ENCODE assay signal across 1 cellular context in the genomic region with DNA sequence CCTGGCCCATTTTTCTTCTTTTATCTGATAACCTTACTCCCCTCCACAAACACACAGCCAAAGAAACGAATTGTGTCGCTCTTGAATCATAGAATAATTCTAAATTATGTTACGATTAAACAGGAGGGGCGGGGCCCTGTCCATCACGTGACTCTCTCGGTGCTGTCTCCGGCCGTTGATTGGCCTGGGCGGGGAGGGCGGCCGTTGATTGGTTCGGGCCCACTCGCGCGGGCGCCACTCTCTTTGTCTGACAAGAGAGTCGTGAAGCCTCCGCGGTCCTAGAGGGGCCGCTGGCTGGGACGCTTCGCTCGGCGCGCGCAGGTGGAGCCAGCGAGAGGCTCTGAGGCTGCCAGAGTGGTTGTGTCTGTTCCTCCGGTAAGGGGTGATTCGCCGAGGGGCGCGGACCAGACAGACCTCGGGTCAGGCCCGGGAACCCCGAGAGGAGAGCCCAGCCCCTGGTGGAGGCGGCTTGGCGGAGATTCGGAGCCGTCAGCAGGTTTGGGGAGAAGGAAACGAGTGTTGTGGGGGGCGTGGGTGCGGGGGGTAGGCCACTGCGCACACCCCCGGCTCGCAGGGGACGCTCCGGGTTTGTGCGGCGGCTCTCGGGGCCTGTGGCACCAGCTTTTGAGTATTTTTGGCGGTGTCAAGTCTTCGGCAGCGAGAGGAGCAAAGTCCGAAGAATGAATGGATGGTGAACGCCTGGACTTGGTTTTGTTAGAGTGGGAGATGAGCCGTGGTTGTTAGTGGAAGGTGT.
TF ChIP-seq lines count a peak whose summit lies in the region.

TSS of gene ZNF789 (plus strand) at position 330 of the 754 bp plus-strand sequence. CDS start 3,567 bp downstream, outside the sequence.

TF ChIP-seq in K562, 482 proteins besides CTCF, POLR2A, EP300 and RAD21 (continued from another document and continues in another):
- peak; percentile 44 to 84 for TF ChIP-seq E2F6 (IDR thresholded peaks at IDR 0.05; ENCODE audit: borderline replicate concordance in 1 of 2, extremely low read depth in 1 of 2, insufficient read depth in 1 of 2, insufficient read length in 1 of 2, low read depth in 1 of 2, low read length in 1 of 2, poor library complexity in 1 of 2, severe bottlenecking in 1 of 2)
- peak; percentile 94 for TF ChIP-seq CXXC5 (CRISPR knock-in tag; IDR thresholded peaks at IDR 0.05)
- peak; percentile 89 for TF ChIP-seq CCNT2 (IDR thresholded peaks at IDR 0.05; ENCODE audit: borderline replicate concordance, extremely low read depth, insufficient read length, low read depth, low read length)
- TF ChIP-seq, protein P1, sequence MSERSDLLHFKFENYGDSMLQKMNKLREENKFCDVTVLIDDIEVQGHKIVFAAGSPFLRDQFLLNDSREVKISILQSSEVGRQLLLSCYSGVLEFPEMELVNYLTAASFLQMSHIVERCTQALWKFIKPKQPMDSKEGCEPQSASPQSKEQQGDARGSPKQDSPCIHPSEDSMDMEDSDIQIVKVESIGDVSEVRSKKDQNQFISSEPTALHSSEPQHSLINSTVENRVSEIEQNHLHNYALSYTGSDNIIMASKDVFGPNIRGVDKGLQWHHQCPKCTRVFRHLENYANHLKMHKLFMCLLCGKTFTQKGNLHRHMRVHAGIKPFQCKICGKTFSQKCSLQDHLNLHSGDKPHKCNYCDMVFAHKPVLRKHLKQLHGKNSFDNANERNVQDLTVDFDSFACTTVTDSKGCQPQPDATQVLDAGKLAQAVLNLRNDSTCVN (CRISPR knock-in tag; IDR thresholded peaks at IDR 0.05): 0 out of 2 replicates have a peak, but pooled peaks have one; percentile 77
- peak; percentile 85 for TF ChIP-seq NFRKB (IDR thresholded peaks at IDR 0.05; ENCODE audit: low read depth)
- TF ChIP-seq ZNF408 (CRISPR knock-in tag; IDR thresholded peaks at IDR 0.05; ENCODE audit: low read depth): 0 out of 2 replicates have a peak, but pooled peaks have one; percentile 13
- no peak for TF ChIP-seq HEY1 (CRISPR knock-in tag; IDR thresholded peaks at IDR 0.05; ENCODE audit: borderline replicate concordance)
- peak; percentile 92 for TF ChIP-seq FIP1L1 (IDR thresholded peaks at IDR 0.05; ENCODE audit: low read depth, low read length, poor library complexity, severe bottlenecking)
- peak; percentile 74 for TF ChIP-seq L3MBTL2 (IDR thresholded peaks at IDR 0.05)
- no peak for TF ChIP-seq ZNF124 (CRISPR knock-in tag; IDR thresholded peaks at IDR 0.05)
- TF ChIP-seq ZNF384 (IDR thresholded peaks at IDR 0.05; ENCODE audit: low read depth, low read length): 0 out of 2 replicates have a peak, but pooled peaks have one; percentile 31
- TF ChIP-seq ATF7 (IDR thresholded peaks at IDR 0.05): peak; percentile 58
- no peak for TF ChIP-seq GTF2B (IDR thresholded peaks at IDR 0.05; ENCODE audit: extremely low read depth, insufficient read length)
- TF ChIP-seq SIN3B (IDR thresholded peaks at IDR 0.05; ENCODE audit: low read depth): peak; percentile 76
- peak; percentile 54; the same call in 1 of the 2 replicates for TF ChIP-seq ARID1B (IDR thresholded peaks at IDR 0.05)
- TF ChIP-seq ZNF695 (CRISPR knock-in tag; IDR thresholded peaks at IDR 0.05): peak; percentile 56; the same call in 1 of the 2 replicates
- TF ChIP-seq STAT5A (IDR thresholded peaks at IDR 0.05; ENCODE audit: borderline replicate concordance, low read length): no peak; the same call in 1 of the 2 replicates
- peak; percentile 87 for TF ChIP-seq RBM25 (IDR thresholded peaks at IDR 0.05; ENCODE audit: low read depth, low read length, severe bottlenecking)
- TF ChIP-seq CHD1 (IDR thresholded peaks at IDR 0.05; ENCODE audit: low read length): peak; percentile 73
- TF ChIP-seq SNIP1 (IDR thresholded peaks at IDR 0.05; ENCODE audit: low read depth): peak; percentile 86
- peak in 2 of 3 experiments; percentile 38 to 55; a peak in 1 of 6 replicates for TF ChIP-seq ZBTB11 (CRISPR knock-in tag; IDR thresholded peaks at IDR 0.05)
- no peak for TF ChIP-seq SRSF7 (optimal IDR thresholded peaks at IDR 0.05; ENCODE audit: low read depth, low read length)
- no peak for TF ChIP-seq SOX6 (IDR thresholded peaks at IDR 0.05)
- peak; percentile 55 to 77; a peak in 2 of 4 replicates for TF ChIP-seq MAZ (CRISPR knock-in tag; conservative IDR thresholded peaks at IDR 0.05 in 1 of 2, IDR thresholded peaks at IDR 0.05 in 1 of 2)
- no peak for TF ChIP-seq KHSRP (IDR thresholded peaks at IDR 0.05)
- TF ChIP-seq IFI16 (CRISPR knock-in tag; IDR thresholded peaks at IDR 0.05): no peak
- TF ChIP-seq, protein P2, sequence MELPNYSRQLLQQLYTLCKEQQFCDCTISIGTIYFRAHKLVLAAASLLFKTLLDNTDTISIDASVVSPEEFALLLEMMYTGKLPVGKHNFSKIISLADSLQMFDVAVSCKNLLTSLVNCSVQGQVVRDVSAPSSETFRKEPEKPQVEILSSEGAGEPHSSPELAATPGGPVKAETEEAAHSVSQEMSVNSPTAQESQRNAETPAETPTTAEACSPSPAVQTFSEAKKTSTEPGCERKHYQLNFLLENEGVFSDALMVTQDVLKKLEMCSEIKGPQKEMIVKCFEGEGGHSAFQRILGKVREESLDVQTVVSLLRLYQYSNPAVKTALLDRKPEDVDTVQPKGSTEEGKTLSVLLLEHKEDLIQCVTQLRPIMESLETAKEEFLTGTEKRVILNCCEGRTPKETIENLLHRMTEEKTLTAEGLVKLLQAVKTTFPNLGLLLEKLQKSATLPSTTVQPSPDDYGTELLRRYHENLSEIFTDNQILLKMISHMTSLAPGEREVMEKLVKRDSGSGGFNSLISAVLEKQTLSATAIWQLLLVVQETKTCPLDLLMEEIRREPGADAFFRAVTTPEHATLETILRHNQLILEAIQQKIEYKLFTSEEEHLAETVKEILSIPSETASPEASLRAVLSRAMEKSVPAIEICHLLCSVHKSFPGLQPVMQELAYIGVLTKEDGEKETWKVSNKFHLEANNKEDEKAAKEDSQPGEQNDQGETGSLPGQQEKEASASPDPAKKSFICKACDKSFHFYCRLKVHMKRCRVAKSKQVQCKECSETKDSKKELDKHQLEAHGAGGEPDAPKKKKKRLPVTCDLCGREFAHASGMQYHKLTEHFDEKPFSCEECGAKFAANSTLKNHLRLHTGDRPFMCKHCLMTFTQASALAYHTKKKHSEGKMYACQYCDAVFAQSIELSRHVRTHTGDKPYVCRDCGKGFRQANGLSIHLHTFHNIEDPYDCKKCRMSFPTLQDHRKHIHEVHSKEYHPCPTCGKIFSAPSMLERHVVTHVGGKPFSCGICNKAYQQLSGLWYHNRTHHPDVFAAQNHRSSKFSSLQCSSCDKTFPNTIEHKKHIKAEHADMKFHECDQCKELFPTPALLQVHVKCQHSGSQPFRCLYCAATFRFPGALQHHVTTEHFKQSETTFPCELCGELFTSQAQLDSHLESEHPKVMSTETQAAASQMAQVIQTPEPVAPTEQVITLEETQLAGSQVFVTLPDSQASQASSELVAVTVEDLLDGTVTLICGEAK (IDR thresholded peaks at IDR 0.05): no peak
- TF ChIP-seq, protein P2 (CRISPR knock-in tag; IDR thresholded peaks at IDR 0.05): no peak
- TF ChIP-seq JUN (IDR thresholded peaks at IDR 0.05; ENCODE audit: borderline replicate concordance, low read depth, low read length): peak; percentile 50; the same call in 1 of the 2 replicates
- no peak for TF ChIP-seq JUN (CRISPR knock-in tag; IDR thresholded peaks at IDR 0.05; ENCODE audit: borderline replicate concordance)
- no peak for TF ChIP-seq ZSCAN29 (IDR thresholded peaks at IDR 0.05)
- peak; percentile 57; the same call in 1 of the 2 replicates for TF ChIP-seq REST (CRISPR knock-in tag; IDR thresholded peaks at IDR 0.05; ENCODE audit: low read depth)
- TF ChIP-seq NCOA4 (IDR thresholded peaks at IDR 0.05; ENCODE audit: partially characterized antibody): peak; percentile 33
- TF ChIP-seq CBX1 (IDR thresholded peaks at IDR 0.05; ENCODE audit: low read depth): peak; percentile 62; the same call in 1 of the 2 replicates
- no peak for TF ChIP-seq MYBL2 (IDR thresholded peaks at IDR 0.05; ENCODE audit: low read depth)
- TF ChIP-seq MYBL2 (CRISPR knock-in tag; IDR thresholded peaks at IDR 0.05; ENCODE audit: borderline replicate concordance): no peak
- peak; percentile 96 for TF ChIP-seq SP2 (IDR thresholded peaks at IDR 0.05; ENCODE audit: extremely low read depth, low read depth, low read length, poor library complexity, severe bottlenecking)
- peak; percentile 61; the same call in 1 of the 2 replicates for TF ChIP-seq SMAD4 (CRISPR knock-in tag; conservative IDR thresholded peaks at IDR 0.05)
- TF ChIP-seq BRD4 (IDR thresholded peaks at IDR 0.05): peak; percentile 67; the same call in 1 of the 2 replicates
